In genomic region chr2:66574701-66575624, GRCh38 we compare ENCODE assay signal across 8 cellular contexts.
DNase-seq lines count a peak whose midpoint lies in the region; FAIRE-seq and TF ChIP-seq lines count a peak whose summit lies in the region.

No MANE protein-coding gene starts in this region.

- peak overlapping the region; percentile 76 for H3K4me2 ChIP-seq in neural cell (ENCODE audit: low read length)

- H3K36me3 ChIP-seq in neural cell (ENCODE audit: insufficient read depth, low read length), result no peaks in the 10 kb centered on the region
- H3K36me3 ChIP-seq in effector memory CD4-positive, alpha-beta T cell (ENCODE audit: control insufficient read depth, insufficient read depth, low read length), result no peaks in the 10 kb centered on the region

- no peak for FAIRE-seq in frontal cortex (lab: Jason Lieb, UNC)

- peaks cover 45% of the 10 kb centered on the region for H3K27me3 ChIP-seq in neural cell (ENCODE audit: insufficient read depth, low read depth, low read length)
- peaks cover 19% of the 10 kb centered on the region for H3K27me3 ChIP-seq in effector memory CD4-positive, alpha-beta T cell (replicated peaks; ENCODE audit: control insufficient read depth, insufficient read depth, low read length, poor library complexity, severe bottlenecking)

- DNase-seq in GDM1 (lab: John Stamatoyannopoulos, UW) (peak; percentile 51), NCI-H146 (lab: John Stamatoyannopoulos, UW) (peak; percentile 84), frontal cortex (ENCODE audit: low spot score in 2 of 2) (peak; percentile 80 to 84)
- no peak for DNase-seq in stimulated activated CD4-positive, alpha-beta T cell treated with anti-CD3 and anti-CD28 coated beads, Interleukin-4, amount 100 ng/mL, for 4 hours
- DNase-seq in stimulated activated CD4-positive, alpha-beta T cell treated with anti-CD3 and anti-CD28 coated beads, Interleukin-12 subunit alpha, Interleukin-12 subunit beta, amount 100 ng/mL, for 4 hours, result no peak
- no peak for DNase-seq in effector memory CD4-positive, alpha-beta T cell

- H2AFZ ChIP-seq in neural cell (ENCODE audit: low read depth, low read length), result no peak overlapping the region

- H3K9me3 ChIP-seq in neural cell (ENCODE audit: low read length), result no peaks in the 10 kb centered on the region
- no peaks in the 10 kb centered on the region for H3K9me3 ChIP-seq in effector memory CD4-positive, alpha-beta T cell (ENCODE audit: control insufficient read depth, low read length)

- peaks cover 5% of the 10 kb centered on the region for H3K4me1 ChIP-seq in effector memory CD4-positive, alpha-beta T cell (ENCODE audit: control insufficient read depth, insufficient read depth, low read length, poor library complexity, severe bottlenecking)

- peak overlapping the region; percentile 47 for H3K9ac ChIP-seq in neural cell (ENCODE audit: low read length)

- peaks cover 5% of the 10 kb centered on the region for H3F3A ChIP-seq in neural cell (ENCODE audit: insufficient read depth, low read length, poor library complexity, severe bottlenecking)

- peak; percentile 94 for TF ChIP-seq RAD21 in neural cell (conservative IDR thresholded peaks at IDR 0.05)

- TF ChIP-seq CTCF in VCaP (conservative IDR thresholded peaks at IDR 0.05) (peak; percentile 85), neural cell (IDR thresholded peaks at IDR 0.05; ENCODE audit: poor library complexity, severe bottlenecking) (peak; percentile 87)

- H3K4me3 ChIP-seq in neural cell (ENCODE audit: low read length), result peak overlapping the region; percentile 65
- no peak overlapping the region for H3K4me3 ChIP-seq in effector memory CD4-positive, alpha-beta T cell (ENCODE audit: insufficient read depth, low read depth, low read length, poor library complexity, severe bottlenecking)

- no peaks in the 10 kb centered on the region for H3K79me2 ChIP-seq in neural cell (replicated peaks; ENCODE audit: insufficient read depth, low read length)

- no peaks in the 10 kb centered on the region for H3K9me2 ChIP-seq in neural cell (ENCODE audit: insufficient read depth, low read length)

- no peak overlapping the region for H3K27ac ChIP-seq in VCaP
- peak overlapping the region; percentile 37 for H3K27ac ChIP-seq in neural cell (ENCODE audit: low read length)
- no peak overlapping the region for H3K27ac ChIP-seq in effector memory CD4-positive, alpha-beta T cell (ENCODE audit: insufficient read depth, low read length, poor library complexity, severe bottlenecking)

- no peaks in the 10 kb centered on the region for H4K20me1 ChIP-seq in neural cell (ENCODE audit: insufficient read depth)

- TF ChIP-seq EP300 in neural cell (conservative IDR thresholded peaks at IDR 0.05; ENCODE audit: poor library complexity, severe bottlenecking), result peak; percentile 38

TF ChIP-seq in neural cell, 6 proteins besides CTCF, POLR2A, EP300 and RAD21:
- TF ChIP-seq REST (IDR thresholded peaks at IDR 0.05; ENCODE audit: borderline replicate concordance) (no peak), POLR2AphosphoS5 (IDR thresholded peaks at IDR 0.05) (peak; percentile 44), TAF1 (IDR thresholded peaks at IDR 0.05; ENCODE audit: low read depth) (no peak), MXI1 (conservative IDR thresholded peaks at IDR 0.05; ENCODE audit: poor library complexity, severe bottlenecking) (peak; percentile 41), EZH2 (IDR thresholded peaks at IDR 0.05; ENCODE audit: borderline replicate concordance, insufficient read depth, low read length, poor library complexity, severe bottlenecking) (no peak), SMC3 (conservative IDR thresholded peaks at IDR 0.05; ENCODE audit: poor library complexity) (peak; percentile 91)
TF ChIP-seq in neural cell: peak in this region for 3.

Comparison
In these comparisons a context has a peak if more than half of its experiments do, and no peak if none do; other contexts are left out.
1. DNase-seq: peak in GDM1 (single experiment), NCI-H146 (single experiment) and frontal cortex (2 of 2); none in stimulated activated CD4-positive, alpha-beta T cell treated with anti-CD3 and anti-CD28 coated beads, Interleukin-4, amount 100 ng/mL, for 4 hours (0 of 2), stimulated activated CD4-positive, alpha-beta T cell treated with anti-CD3 and anti-CD28 coated beads, Interleukin-12 subunit alpha, Interleukin-12 subunit beta, amount 100 ng/mL, for 4 hours (single experiment) and effector memory CD4-positive, alpha-beta T cell (0 of 3).